Comparison of ENCODE assay signal across 1 cellular context in genomic region chr2:9630750-9631483, GRCh38.
TF ChIP-seq lines count a peak whose summit lies in the region.

YWHAQ (minus strand) TSS chr2:9630997; CDS start chr2:9630452, 545 bp downstream.

TF ChIP-seq in HepG2, 621 proteins besides CTCF, POLR2A, EP300 and RAD21 (continued from another document and continues in another):
- TF ChIP-seq ZBTB40 (IDR thresholded peaks at IDR 0.05) (no peak), ZBTB40 (CRISPR knock-in tag; IDR thresholded peaks at IDR 0.05) (peak; percentile 61; the same call in 1 of the 2 replicates), ETV6 (CRISPR knock-in tag; conservative IDR thresholded peaks at IDR 0.05) (no peak; the same call in 1 of the 2 replicates), ZSCAN30 (CRISPR knock-in tag; IDR thresholded peaks at IDR 0.05) (no peak), ZNF772 (CRISPR knock-in tag; IDR thresholded peaks at IDR 0.05) (peak; percentile 23; the same call in 1 of the 2 replicates), ZNF143 (CRISPR knock-in tag; IDR thresholded peaks at IDR 0.05) (0 out of 2 replicates have a peak, but pooled peaks have one; percentile 12), ZNF263 (CRISPR knock-in tag; IDR thresholded peaks at IDR 0.05) (no peak), SMAD9 (CRISPR knock-in tag; IDR thresholded peaks at IDR 0.05) (0 out of 2 replicates have a peak, but pooled peaks have one; percentile 56), CHCHD3 (CRISPR knock-in tag; IDR thresholded peaks at IDR 0.05) (no peak; the same call in 1 of the 2 replicates), MLXIP (CRISPR knock-in tag; IDR thresholded peaks at IDR 0.05; ENCODE audit: borderline replicate concordance) (peak; percentile 49; the same call in 1 of the 2 replicates), U2AF2 (IDR thresholded peaks at IDR 0.05; ENCODE audit: low read depth, low read length) (peak; percentile 95; the same call in 1 of the 2 replicates), NR3C1 (CRISPR knock-in tag; IDR thresholded peaks at IDR 0.05) (no peak), ZNF513 (CRISPR knock-in tag; conservative IDR thresholded peaks at IDR 0.05) (no peak), ZNF33A (CRISPR knock-in tag; IDR thresholded peaks at IDR 0.05; ENCODE audit: borderline replicate concordance) (no peak), MBD4 (IDR thresholded peaks at IDR 0.05; ENCODE audit: borderline replicate concordance, low read length) (no peak), ZBTB37 (CRISPR knock-in tag; IDR thresholded peaks at IDR 0.05) (no peak), LCORL (IDR thresholded peaks at IDR 0.05) (no peak), LCORL (CRISPR knock-in tag; IDR thresholded peaks at IDR 0.05) (peak; percentile 80), GMEB2 (CRISPR knock-in tag; IDR thresholded peaks at IDR 0.05; ENCODE audit: low read depth) (peak; percentile 23; the same call in 1 of the 2 replicates), ZNF704 (CRISPR knock-in tag; IDR thresholded peaks at IDR 0.05; ENCODE audit: borderline replicate concordance) (peak; percentile 43; the same call in 1 of the 2 replicates), ZNF761 (CRISPR knock-in tag; conservative IDR thresholded peaks at IDR 0.05) (no peak), RORA (CRISPR knock-in tag; IDR thresholded peaks at IDR 0.05) (no peak), ZNF318 (CRISPR knock-in tag; IDR thresholded peaks at IDR 0.05) (peak; percentile 59; the same call in 1 of the 2 replicates), SMC3 (IDR thresholded peaks at IDR 0.05; ENCODE audit: low read length) (no peak), ZEB1 (IDR thresholded peaks at IDR 0.05; ENCODE audit: insufficient replicate concordance, low read depth) (no peak), HNF4A (CRISPR knock-in tag; IDR thresholded peaks at IDR 0.05) (peak; percentile 45), THAP11 (CRISPR knock-in tag; IDR thresholded peaks at IDR 0.05) (peak; percentile 84)
